In genomic region chr16:88145376-88145775, GRCh38 we compare ENCODE assay signal across 8 cellular contexts.
DNase-seq lines count a peak whose midpoint lies in the region; ATAC-seq and TF ChIP-seq lines count a peak whose summit lies in the region.
"Not testable (repeated sequence)": the region's sequence is repeated elsewhere in the genome, so short reads cannot be mapped to it uniquely, and the experiment has no call there.

No MANE protein-coding gene starts in this region.

- H3K27me3 Mint-ChIP-seq in GM23338 (ENCODE audit: insufficient read depth, low read depth, poor library complexity), result not testable (repeated sequence)

- not testable (repeated sequence) for H3K79me2 ChIP-seq in GM23338 (replicated peaks; ENCODE audit: insufficient read depth); OCI-LY1 (ENCODE audit: insufficient read depth, low read length); osteoblast (ENCODE audit: insufficient read depth, low read length)

- not testable (repeated sequence) for DNase-seq in AG10803 (ENCODE audit: low read depth); GM23338 (ENCODE audit: low spot score); fibroblast of pulmonary artery (ENCODE audit: low read depth)
- DNase-seq in cardiac fibroblast (ENCODE audit: low read depth in 2 of 2) (peak in 1 of 2 donors; percentile 5), iPS-NIHi11 (ENCODE audit: low spot score) (peak; percentile 41), osteoblast (ENCODE audit: insufficient read length, low spot score, missing footprints) (peak; percentile 84), aorta (peak; percentile 26 to 67)

- ATAC-seq in GM23338, result peak; percentile 58
- not testable (repeated sequence) for ATAC-seq in aorta (ENCODE audit: low FRiP score)

- H3K4me2 ChIP-seq in GM23338; OCI-LY1 (ENCODE audit: low read length); osteoblast (ENCODE audit: insufficient read depth, low read length): not testable (repeated sequence)

- H3K36me3 ChIP-seq in GM23338 (ENCODE audit: insufficient read depth); OCI-LY1 (ENCODE audit: insufficient read depth, low read length); osteoblast (ENCODE audit: insufficient read depth, low read length); aorta (ENCODE audit: control insufficient read depth in 1 of 2, insufficient read depth in 2 of 2, low read length in 1 of 2): not testable (repeated sequence)

- not testable (repeated sequence) for H3K4me1 ChIP-seq in GM23338 (ENCODE audit: insufficient read depth); OCI-LY1 (ENCODE audit: insufficient read depth, low read length, severe bottlenecking); osteoblast (ENCODE audit: insufficient read depth, low read length); aorta (ENCODE audit: control insufficient read depth in 1 of 2, insufficient read depth in 2 of 2, low read length in 2 of 2)

- not testable (repeated sequence) for H3K9me2 ChIP-seq in GM23338 (ENCODE audit: insufficient read depth); OCI-LY1 (ENCODE audit: low read depth, low read length)

- H3K27me3 ChIP-seq in GM23338 (ENCODE audit: insufficient read depth); OCI-LY1 (ENCODE audit: insufficient read depth, low read length); osteoblast (ENCODE audit: insufficient read depth, low read length); aorta (ENCODE audit: control insufficient read depth in 1 of 2, insufficient read depth in 2 of 2, low read length in 1 of 2): not testable (repeated sequence)

- TF ChIP-seq CTCF in AG10803 (conservative IDR thresholded peaks at IDR 0.05; ENCODE audit: low read length) (peak; percentile 10; the same call in 1 of the 2 replicates), OCI-LY1 (IDR thresholded peaks at IDR 0.05; ENCODE audit: low read length) (peak; percentile 25; the same call in 1 of the 2 replicates), cardiac fibroblast (IDR thresholded peaks at IDR 0.05; ENCODE audit: low read depth, low read length) (peak; percentile 15), fibroblast of pulmonary artery (IDR thresholded peaks at IDR 0.05; ENCODE audit: low read length, missing control alignments) (peak; percentile 4), osteoblast (IDR thresholded peaks at IDR 0.05; ENCODE audit: extremely low read depth, low read depth, low read length) (peak; percentile 19)
- not testable (repeated sequence) for TF ChIP-seq CTCF in GM23338 (conservative IDR thresholded peaks at IDR 0.05; ENCODE audit: low read depth in 2 of 2)

- H3K4me3 Mint-ChIP-seq in GM23338, result not testable (repeated sequence)

- H3K9ac ChIP-seq in OCI-LY1 (ENCODE audit: low read length), result not testable (repeated sequence)

- not testable (repeated sequence) for H3K36me3 Mint-ChIP-seq in GM23338 (ENCODE audit: low read depth)

- H3K4me1 Mint-ChIP-seq in GM23338, result not testable (repeated sequence)

- intact Hi-C loops in aorta (cut with DNase I), result not testable (repeated sequence)

- not testable (repeated sequence) for H3F3A ChIP-seq in GM23338 (replicated peaks; ENCODE audit: low read depth); OCI-LY1 (ENCODE audit: insufficient read depth, low read length)

- H3K27ac Mint-ChIP-seq in GM23338, result not testable (repeated sequence)

- H4K20me1 ChIP-seq in GM23338 (replicated peaks; ENCODE audit: insufficient read depth); OCI-LY1 (ENCODE audit: insufficient read depth, low read length); osteoblast (ENCODE audit: insufficient read depth, low read length): not testable (repeated sequence)

- not testable (repeated sequence) for H3K9me3 ChIP-seq in OCI-LY1 (ENCODE audit: low read length); osteoblast (ENCODE audit: low read depth, low read length); aorta (ENCODE audit: control insufficient read depth, low read length)

- 83 to 88% methylated on average over 12 to 13 of the region's 13 CpGs for WGBS in aorta, 2 donors

- not testable (repeated sequence) for H3K4me3 ChIP-seq in AG10803 (ENCODE audit: low read length); GM23338; OCI-LY1 (ENCODE audit: low read depth, low read length, poor library complexity, severe bottlenecking); cardiac fibroblast (replicated peaks in 1 of 2; ENCODE audit: low read depth in 2 of 2, low read length in 2 of 2); fibroblast of pulmonary artery (replicated peaks; ENCODE audit: low read depth, low read length); osteoblast (ENCODE audit: insufficient read depth, low read length); aorta (ENCODE audit: low read length in 2 of 2)

- H3K9me3 Mint-ChIP-seq in GM23338, result not testable (repeated sequence)

- H3K27ac ChIP-seq in GM23338 (ENCODE audit: low read depth); OCI-LY1 (ENCODE audit: low read depth, low read length, poor library complexity, severe bottlenecking); osteoblast (ENCODE audit: low read depth, low read length); aorta (ENCODE audit: low read depth in 1 of 2, low read length in 2 of 2): not testable (repeated sequence)

- not testable (repeated sequence) for H2AFZ ChIP-seq in GM23338; OCI-LY1 (ENCODE audit: low read length); osteoblast (ENCODE audit: low read length)
